ENCODE assay signal across 7 cellular contexts in the genomic region with DNA sequence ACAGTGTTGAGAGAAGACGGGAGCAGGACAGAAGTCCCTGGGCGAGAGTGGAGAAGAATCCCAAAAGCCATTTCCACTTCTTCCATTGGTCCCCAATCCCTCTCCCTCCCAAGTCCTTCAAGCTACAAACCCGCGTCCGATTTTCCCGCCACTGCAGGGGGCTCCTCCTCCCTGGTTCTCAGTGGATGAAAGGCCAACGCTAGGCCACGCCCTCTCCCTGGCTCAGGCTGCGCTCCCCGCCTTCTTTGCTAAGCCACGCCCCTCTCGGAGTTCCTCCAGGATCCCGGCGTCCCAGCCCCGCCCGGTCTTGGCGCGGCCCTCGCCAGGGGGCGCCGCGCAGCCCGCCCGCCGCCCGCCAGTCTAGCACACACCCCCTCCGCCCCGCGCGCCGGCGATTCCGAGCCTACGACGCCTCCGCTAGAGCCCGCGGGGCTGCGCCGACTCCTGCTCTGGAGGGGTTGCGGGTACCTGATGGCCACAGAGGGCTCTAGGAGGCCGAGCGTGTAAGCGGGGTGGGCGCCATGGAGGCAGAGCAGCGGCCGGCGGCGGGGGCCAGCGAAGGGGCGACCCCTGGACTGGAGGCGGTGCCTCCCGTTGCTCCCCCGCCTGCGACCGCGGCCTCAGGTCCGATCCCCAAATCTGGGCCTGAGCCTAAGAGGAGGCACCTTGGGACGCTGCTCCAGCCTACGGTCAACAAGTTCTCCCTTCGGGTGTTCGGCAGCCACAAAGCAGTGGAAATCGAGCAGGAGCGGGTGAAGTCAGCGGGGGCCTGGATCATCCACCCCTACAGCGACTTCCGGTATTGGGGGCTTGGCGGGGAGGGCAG.
DNase-seq lines count a peak whose midpoint lies in the region; ATAC-seq, FAIRE-seq and TF ChIP-seq lines count a peak whose summit lies in the region.

A gene (plus strand): TSS at position 394 of the 826 bp plus-strand sequence. CDS start 128 bp downstream, at position 522.

- TF ChIP-seq CTCF in astrocyte of the spinal cord (IDR thresholded peaks at IDR 0.05; ENCODE audit: low read depth, low read length) = peak; percentile 43
- TF ChIP-seq CTCF in retinal pigment epithelial cell (conservative IDR thresholded peaks at IDR 0.05; ENCODE audit: low read depth, low read length) = peak; percentile 40

- peak; percentile 61 for ATAC-seq in HG03039 (IDR thresholded peaks at IDR 0.05; ENCODE audit: unreplicated experiment)

- H3K4me3 ChIP-seq in astrocyte of the spinal cord (ENCODE audit: low read depth, low read length) = peak within 1 kb of the TSS; percentile 53
- H3K4me3 ChIP-seq in retinal pigment epithelial cell (ENCODE audit: low read length) = peak within 1 kb of the TSS; percentile 65

- FAIRE-seq in GM18507 (lab: Jason Lieb, UNC) = peak; percentile 94

- in situ Hi-C loops in astrocyte of the spinal cord (cut with HindIII; ENCODE audit: low sequenced_read_pairs) = no loop called here

- DNase-seq in GM18507 (ENCODE audit: extremely low spot score, insufficient read length, low read depth) (peak; percentile 97), NCI-H2081 (lab: John Stamatoyannopoulos, UW) (peak; percentile 99 to 100), T1000 (lab: John Stamatoyannopoulos, UW) (peak; percentile 92), astrocyte of the spinal cord (ENCODE audit: low read depth, low spot score) (peak; percentile 93), hypothalamus (lab: John Stamatoyannopoulos, UW) (peak; percentile 59 to 99 (median 94)), retinal pigment epithelial cell (ENCODE audit: low read depth) (peak; percentile 68)

Comparison
In these comparisons a context has a peak if more than half of its experiments do, and no peak if none do; other contexts are left out.
1. Peak in every context shown above with its lines: DNase-seq, ATAC-seq and H3K4me3 ChIP-seq.